In genomic region chr2:52336951-52337350, GRCh38 we compare ENCODE assay signal across 22 cellular contexts.
A peak's percentile ranks its signal among the peaks of the same experiment; 100 is the strongest.
DNase-seq lines count a peak whose midpoint lies in the region; FAIRE-seq and TF ChIP-seq lines count a peak whose summit lies in the region.
"Had no signal": no experiment of that assay in that cellular context is flagged by ENCODE, and none has a peak within 500 bp of the region (broad histone marks: within the 10 kb centered on the region; RNA-seq: fewer than 3 reads in every experiment).

No MANE protein-coding gene starts in this region.

- peaks cover 3% of the 10 kb centered on the region for H3K9me3 ChIP-seq in mammary epithelial cell (replicated peaks; ENCODE audit: insufficient read depth, low read length)
- H3K9me3 ChIP-seq in H1 (ENCODE audit: insufficient read depth in 2 of 2, low read depth in 1 of 2, low read length in 1 of 2): no peaks in the 10 kb centered on the region

- DNase-seq in MCF 10A (ENCODE audit: unreplicated experiment): peak; percentile 18
- no peak for DNase-seq in mammary epithelial cell
- DNase-seq in H1 (ENCODE audit: low read depth in 1 of 2, low spot score in 2 of 2): no peak
- DNase-seq in iris pigment epithelial cell (ENCODE audit: low read depth): peak; percentile 27
- DNase-seq in stromal cell of bone marrow (ENCODE audit: low read depth): peak; percentile 21
- no peak for DNase-seq in HUDEP-2 (lab: John Stamatoyannopoulos, UW; ENCODE audit: unreplicated experiment in 76 of 76)
- DNase-seq in foreskin melanocyte: no peak
- DNase-seq in GDM1 (lab: John Stamatoyannopoulos, UW): no peak
- DNase-seq: AML-193, H7, KG1, NCI-H1048, NCI-H1436, NCI-H1930, NCI-H345, NCI-H526, PC-3, RPMI8226 had no signal

- no peaks in the 10 kb centered on the region for H3K9me3 Mint-ChIP-seq in MCF 10A (ENCODE audit: unreplicated experiment)

- peaks cover 6% of the 10 kb centered on the region for H3K4me1 Mint-ChIP-seq in MCF 10A (ENCODE audit: insufficient read depth, unreplicated experiment)

- no peak overlapping the region; the same call in 1 of the 2 replicates for H2BK12ac ChIP-seq in H1 (ENCODE audit: low read depth, low read length)

- dilution Hi-C loops in mammary epithelial cell (cut with HindIII; ENCODE audit: low sequenced_read_pairs): no loop called here

- in situ Hi-C loops in mammary epithelial cell (cut with MboI; ENCODE audit: low sequenced_read_pairs in 2 of 2): no loop called here

- H3K14ac ChIP-seq in H1 (ENCODE audit: insufficient read length): no peak overlapping the region

- H3K36me3 ChIP-seq in mammary epithelial cell (ENCODE audit: insufficient read depth, low read length) (no peaks in the 10 kb centered on the region), H1 (ENCODE audit: control insufficient read depth in 2 of 4, insufficient read depth in 4 of 4, low read length in 3 of 4) (no peaks in the 10 kb centered on the region)

- H3K23ac ChIP-seq in H1 (ENCODE audit: insufficient read length): no peak overlapping the region

- no peaks in the 10 kb centered on the region for H3K36me3 Mint-ChIP-seq in MCF 10A (ENCODE audit: insufficient read depth, unreplicated experiment)

- TF ChIP-seq POLR2A in H1 (IDR thresholded peaks at IDR 0.05; ENCODE audit: control extremely low read depth in 1 of 2, low read depth in 2 of 2, low read length in 2 of 2): no peak

- no peaks in the 10 kb centered on the region for H3K79me1 ChIP-seq in H1 (ENCODE audit: low read depth, low read length)

- H4K20me1 ChIP-seq in mammary epithelial cell (ENCODE audit: insufficient read depth, low read length) (no peaks in the 10 kb centered on the region), H1 (replicated peaks in 1 of 2; ENCODE audit: control insufficient read depth in 1 of 2, insufficient read depth in 2 of 2, low read length in 2 of 2) (no peaks in the 10 kb centered on the region)

- no peak overlapping the region for H3K9ac ChIP-seq in mammary epithelial cell (ENCODE audit: insufficient read depth, low read length)
- H3K9ac ChIP-seq in H1 (replicated peaks in 1 of 4; ENCODE audit: extremely low read depth in 1 of 4, low read depth in 3 of 4, low read length in 3 of 4): no peak overlapping the region

- H3K4me3 ChIP-seq in mammary epithelial cell (replicated peaks in 1 of 3; ENCODE audit: insufficient read depth in 1 of 3, low read depth in 2 of 3, low read length in 3 of 3) (no peak overlapping the region), H1 (ENCODE audit: extremely low read depth in 1 of 4, insufficient read depth in 2 of 4, low read depth in 3 of 4, low read length in 4 of 4) (no peak overlapping the region)

- no peaks in the 10 kb centered on the region for H3K79me2 ChIP-seq in mammary epithelial cell (ENCODE audit: insufficient read depth, low read length)
- H3K79me2 ChIP-seq in H1 (ENCODE audit: control insufficient read depth in 1 of 2, insufficient read depth in 2 of 2, low read length in 2 of 2): no peaks in the 10 kb centered on the region

- intact Hi-C loops in MCF 10A (cut with micrococcal nuclease) (no loop called here), mammary epithelial cell (cut with micrococcal nuclease) (no loop called here)

- H4K91ac ChIP-seq in H1 (replicated peaks; ENCODE audit: insufficient read length, low read length): peak overlapping the region; percentile 75

- H2BK120ac ChIP-seq in H1 (replicated peaks; ENCODE audit: low read depth, low read length): peak overlapping the region; percentile 55

- no peak overlapping the region for H3K4me3 Mint-ChIP-seq in MCF 10A (ENCODE audit: unreplicated experiment)

- H2AK5ac ChIP-seq in H1 (ENCODE audit: low read depth, low read length): 0 out of 2 replicates have a peak overlapping the region, but pooled peaks have one; percentile 32

- no peak for TF ChIP-seq EP300 in H1 (IDR thresholded peaks at IDR 0.05; ENCODE audit: borderline replicate concordance in 1 of 2, low read depth in 2 of 2, low read length in 2 of 2)

- 0 out of 2 replicates have a peak overlapping the region, but pooled peaks have one; percentile 10 for H3K18ac ChIP-seq in H1 (ENCODE audit: extremely low read depth, low read length)

- WGBS in mammary epithelial cell (ENCODE audit: low coverage, missing lambda C conversion rate): 33% methylated on average over 2 of the region's 2 CpGs
- 80% methylated on average over 2 of the region's 2 CpGs; no CpG with 5 or more reads in 1 of the 2 experiments for WGBS in H1 (ENCODE audit: extremely low coverage in 1 of 2, insufficient coverage in 1 of 2, insufficient read length in 1 of 2, insufficient replicate concordance in 2 of 2, low coverage in 1 of 2, low lambda C conversion rate in 2 of 2, missing lambda C conversion rate in 1 of 2), 2 experiments

- no peak overlapping the region for H3K4me2 ChIP-seq in mammary epithelial cell (ENCODE audit: insufficient read depth, low read depth, low read length)
- H3K4me2 ChIP-seq in H1 (ENCODE audit: insufficient read depth in 1 of 2, low read depth in 2 of 2, low read length in 2 of 2): no peak overlapping the region

- peak overlapping the region; percentile 69; the same call in 1 of the 2 replicates for H2BK5ac ChIP-seq in H1 (ENCODE audit: low read depth, low read length)

- TF ChIP-seq CTCF in MCF 10A (IDR thresholded peaks at IDR 0.05; ENCODE audit: unreplicated experiment) (no peak), mammary epithelial cell (conservative IDR thresholded peaks at IDR 0.05 in 1 of 2, IDR thresholded peaks at IDR 0.05 in 1 of 2; ENCODE audit: extremely low read depth in 1 of 2, insufficient read depth in 1 of 2, low read depth in 1 of 2, low read length in 2 of 2) (no peak), H1 (IDR thresholded peaks at IDR 0.05; ENCODE audit: control extremely low read depth in 1 of 3, insufficient read depth in 1 of 3, low read depth in 1 of 3, low read length in 3 of 3) (no peak)

- no peaks in the 10 kb centered on the region for H3K27me3 Mint-ChIP-seq in MCF 10A (ENCODE audit: insufficient read depth, unreplicated experiment)

- H2BK20ac ChIP-seq in H1 (ENCODE audit: low read length): peak overlapping the region; percentile 56; the same call in 1 of the 2 replicates

- H2BK15ac ChIP-seq in H1 (ENCODE audit: low read length): no peak overlapping the region

- BruUV-seq in MCF 10A (replicated peaks; lab: Mats Ljungman, UMichigan) (no TSS peak), mammary epithelial cell (replicated peaks; lab: Mats Ljungman, UMichigan) (no TSS peak)

- no peaks in the 10 kb centered on the region for H3K23me2 ChIP-seq in H1 (ENCODE audit: low read depth, low read length)

- H3K4ac ChIP-seq in H1 (replicated peaks; ENCODE audit: insufficient read length, low read depth, low read length): no peak overlapping the region

- CTCF ChIA-PET in MCF 10A (lab: Yijun Ruan, JAX) (interaction anchor here (1.0 kb wide), 1 partner anchor 9 kb away, joined by 4 read pairs; no protein-coding TSS in a partner anchor), mammary epithelial cell (lab: Charles Lee; ENCODE audit: low non-redundant PET) (no interaction called here), H1 (lab: Charles Lee; ENCODE audit: partially characterized antibody) (interaction anchor here (0.9 kb wide), 1 partner anchor 645 kb away, joined by 3 read pairs; no protein-coding TSS in a partner anchor)

- H3K4me1 ChIP-seq in mammary epithelial cell (ENCODE audit: insufficient read depth, low read length): no peaks in the 10 kb centered on the region
- peaks cover 0 to 20% (median 10%) of the 10 kb centered on the region in 4 experiments; a peak in 3 of 7 replicates for H3K4me1 ChIP-seq in H1 (replicated peaks in 1 of 4; ENCODE audit: control insufficient read depth in 3 of 4, insufficient read depth in 4 of 4, low read length in 3 of 4)

- H3K27ac Mint-ChIP-seq in MCF 10A (ENCODE audit: low read depth, unreplicated experiment): no peak overlapping the region

- H3K56ac ChIP-seq in H1 (replicated peaks; ENCODE audit: insufficient read length, low read depth, low read length): no peak overlapping the region

- POLR2A ChIA-PET in MCF 10A (lab: Yijun Ruan, JAX) (no interaction called here), H1 (lab: Charles Lee; ENCODE audit: partially characterized antibody) (no interaction called here)

- H2AFZ ChIP-seq in mammary epithelial cell (ENCODE audit: low read depth, low read length) (no peak overlapping the region), H1 (ENCODE audit: low read length) (0 out of 2 replicates have a peak overlapping the region, but pooled peaks have one; percentile 18)

- H3K27ac ChIP-seq in mammary epithelial cell (ENCODE audit: insufficient read depth, low read depth, low read length) (no peak overlapping the region), H1 (ENCODE audit: low read depth, low read length) (0 out of 2 replicates have a peak overlapping the region, but pooled peaks have one; percentile 19)
- H3K27ac ChIP-seq: 22Rv1, C4-2B had no signal

- H4K5ac ChIP-seq in H1 (ENCODE audit: insufficient read length, low read depth, low read length): no peak overlapping the region

- H4K8ac ChIP-seq in H1 (ENCODE audit: extremely low read depth, insufficient read depth, low read length): no peak overlapping the region

- H3K27me3 ChIP-seq in mammary epithelial cell (ENCODE audit: insufficient read depth, low read length) (no peaks in the 10 kb centered on the region), H1 (replicated peaks in 1 of 4; ENCODE audit: control insufficient read depth in 3 of 4, extremely low read depth in 1 of 4, insufficient read depth in 3 of 4, low read length in 3 of 4) (no peaks in the 10 kb centered on the region)

- no peak for TF ChIP-seq RAD21 in H1 (IDR thresholded peaks at IDR 0.05 in 1 of 2, conservative IDR thresholded peaks at IDR 0.05 in 1 of 2; ENCODE audit: low read depth in 2 of 2, low read length in 2 of 2)

- no peak for FAIRE-seq in H1 (lab: Jason Lieb, UNC)
- FAIRE-seq: D721Med, HTR-8/SVneo had no signal

TF ChIP-seq in H1, 55 proteins besides CTCF, POLR2A, EP300 and RAD21 (continues in another document):
- TF ChIP-seq SAP30 (IDR thresholded peaks at IDR 0.05; ENCODE audit: insufficient read depth, insufficient replicate concordance, low read length): no peak
- no peak for TF ChIP-seq ASH2L (IDR thresholded peaks at IDR 0.05; ENCODE audit: low read length)
- TF ChIP-seq ATF3 (IDR thresholded peaks at IDR 0.05; ENCODE audit: insufficient read depth, low read depth, low read length): no peak
- TF ChIP-seq SP2 (IDR thresholded peaks at IDR 0.05; ENCODE audit: low read length): no peak
- TF ChIP-seq HDAC6 (IDR thresholded peaks at IDR 0.05; ENCODE audit: low read depth, low read length): no peak
- no peak for TF ChIP-seq POLR2AphosphoS5 (IDR thresholded peaks at IDR 0.05; ENCODE audit: low read depth, low read length)
- TF ChIP-seq BRCA1 (IDR thresholded peaks at IDR 0.05; ENCODE audit: low read depth, low read length): no peak
- TF ChIP-seq SIX5 (IDR thresholded peaks at IDR 0.05; ENCODE audit: low read depth, low read length): no peak
- no peak for TF ChIP-seq BCL11A (IDR thresholded peaks at IDR 0.05; ENCODE audit: low read depth in 2 of 2, low read length in 2 of 2)
- TF ChIP-seq FOSL1 (IDR thresholded peaks at IDR 0.05; ENCODE audit: insufficient read depth, low read depth, low read length): no peak
- TF ChIP-seq SP4 (IDR thresholded peaks at IDR 0.05; ENCODE audit: low read length): no peak

Comparison
In these comparisons a context has a peak if more than half of its experiments do, and no peak if none do; other contexts are left out.
1. DNase-seq: peak in MCF 10A (single experiment), iris pigment epithelial cell (single experiment) and stromal cell of bone marrow (single experiment); none in mammary epithelial cell (single experiment), H1 (0 of 2), HUDEP-2 (0 of 76), foreskin melanocyte (single experiment) and GDM1 (single experiment).